Comparison of ENCODE assay signal across 1 cellular context in genomic region chr4:118939169-118939779, GRCh38.
TF ChIP-seq lines count a peak whose summit lies in the region.

No MANE protein-coding gene starts in this region.

TF ChIP-seq in H1, 55 proteins besides CTCF, POLR2A, EP300 and RAD21:
- TF ChIP-seq NANOG (IDR thresholded peaks at IDR 0.05; ENCODE audit: insufficient read depth, low read depth, low read length, poor library complexity, severe bottlenecking): no peak
- TF ChIP-seq USF2 (IDR thresholded peaks at IDR 0.05; ENCODE audit: low read length): no peak
- no peak for TF ChIP-seq POLR2AphosphoS5 (IDR thresholded peaks at IDR 0.05; ENCODE audit: low read depth, low read length)
- TF ChIP-seq KDM4A (IDR thresholded peaks at IDR 0.05; ENCODE audit: low read depth, low read length, severe bottlenecking): no peak
- TF ChIP-seq CHD2 (IDR thresholded peaks at IDR 0.05; ENCODE audit: low read length): no peak
- TF ChIP-seq BRCA1 (IDR thresholded peaks at IDR 0.05; ENCODE audit: low read depth, low read length): no peak
- TF ChIP-seq SIRT6 (IDR thresholded peaks at IDR 0.05; ENCODE audit: low read length): no peak
- TF ChIP-seq CBX8 (IDR thresholded peaks at IDR 0.05; ENCODE audit: borderline replicate concordance, low read depth, low read length): no peak
- no peak for TF ChIP-seq CHD7 (IDR thresholded peaks at IDR 0.05; ENCODE audit: insufficient replicate concordance, low read length)
- TF ChIP-seq RNF2 (IDR thresholded peaks at IDR 0.05; ENCODE audit: borderline replicate concordance, low read depth, low read length, missing control alignments, poor library complexity, severe bottlenecking): no peak
- TF ChIP-seq BACH1 (IDR thresholded peaks at IDR 0.05; ENCODE audit: low read length): no peak
- TF ChIP-seq SIN3A (conservative IDR thresholded peaks at IDR 0.05 in 1 of 2, IDR thresholded peaks at IDR 0.05 in 1 of 2; ENCODE audit: low read depth in 1 of 2, low read length in 2 of 2): no peak
- no peak for TF ChIP-seq RFX5 (IDR thresholded peaks at IDR 0.05; ENCODE audit: borderline replicate concordance, low read depth, low read length)
- TF ChIP-seq EGR1 (IDR thresholded peaks at IDR 0.05; ENCODE audit: borderline replicate concordance, low read depth, low read length): no peak
- no peak for TF ChIP-seq KDM5A (IDR thresholded peaks at IDR 0.05; ENCODE audit: low read length)
- no peak for TF ChIP-seq YY1 (IDR thresholded peaks at IDR 0.05; ENCODE audit: low read depth, low read length)
- TF ChIP-seq GABPA (IDR thresholded peaks at IDR 0.05; ENCODE audit: borderline replicate concordance, insufficient read depth, low read length): no peak
- no peak for TF ChIP-seq HDAC6 (IDR thresholded peaks at IDR 0.05; ENCODE audit: low read depth, low read length)
- no peak for TF ChIP-seq JUN (IDR thresholded peaks at IDR 0.05; ENCODE audit: low read depth, low read length)
